In genomic region chr17:46013502-46014165, GRCh38 we compare ENCODE assay signal across 16 cellular contexts. TPM values are rescaled to one million over a fixed set of nuclear protein-coding genes. Genes with fewer than 3 reads are reported as not detected.
DNase-seq lines count a peak whose midpoint lies in the region; ATAC-seq, FAIRE-seq and TF ChIP-seq lines count a peak whose summit lies in the region.
"Had no signal": no experiment of that assay in that cellular context is flagged by ENCODE, and none has a peak within 500 bp of the region (broad histone marks: within the 10 kb centered on the region; RNA-seq: fewer than 3 reads in every experiment).

No MANE protein-coding gene starts in this region.

- in situ Hi-C loops in brain microvascular endothelial cell (cut with HindIII; ENCODE audit: low pct_ligation_motif_present, low sequenced_read_pairs): no loop called here

- no peak for TF ChIP-seq POLR2A in GM12891 (IDR thresholded peaks at IDR 0.05; ENCODE audit: low read depth, low read length)

- CTCF ChIA-PET in A673 (lab: Charles Lee): no interaction called here

- TF ChIP-seq CTCF in A673 (conservative IDR thresholded peaks at IDR 0.05; ENCODE audit: low read depth, low read length): no peak
- TF ChIP-seq CTCF in HFF-Myc (IDR thresholded peaks at IDR 0.05; ENCODE audit: low read depth, low read length, missing control alignments): no peak
- TF ChIP-seq CTCF in brain microvascular endothelial cell (IDR thresholded peaks at IDR 0.05; ENCODE audit: low read depth, low read length, missing control alignments): no peak
- TF ChIP-seq CTCF in kidney (IDR thresholded peaks at IDR 0.05; ENCODE audit: borderline replicate concordance, extremely low read depth, insufficient read depth): no peak

- peaks cover 11% of the 10 kb centered on the region for H3K4me1 ChIP-seq in A673 (ENCODE audit: insufficient read depth, low read length, poor library complexity, severe bottlenecking)
- H3K4me1 ChIP-seq in kidney (ENCODE audit: control insufficient read depth in 1 of 2, insufficient read depth in 1 of 2, low read depth in 1 of 2, low read length in 2 of 2): no peaks in the 10 kb centered on the region
- H3K4me1 ChIP-seq: heart left ventricle, left ventricle myocardium inferior had no signal

- peak overlapping the region; percentile 10 for H3K27ac ChIP-seq in A673 (ENCODE audit: low read depth, low read length, poor library complexity, severe bottlenecking)
- no peak overlapping the region for H3K27ac ChIP-seq in brain microvascular endothelial cell
- H3K27ac ChIP-seq in kidney (ENCODE audit: low read depth in 2 of 2, low read length in 2 of 2): no peak overlapping the region
- H3K27ac ChIP-seq: heart left ventricle, left ventricle myocardium inferior had no signal

- H3K4me3 ChIP-seq in A673 (ENCODE audit: low read depth, low read length, poor library complexity, severe bottlenecking): no peak overlapping the region
- H3K4me3 ChIP-seq in HFF-Myc (replicated peaks; ENCODE audit: low read depth, low read length): no peak overlapping the region
- H3K4me3 ChIP-seq in brain microvascular endothelial cell (ENCODE audit: low read depth, low read length): no peak overlapping the region
- no peak overlapping the region for H3K4me3 ChIP-seq in kidney (ENCODE audit: low read length in 2 of 2)
- H3K4me3 ChIP-seq: heart left ventricle, left ventricle myocardium inferior had no signal

- H3K9ac ChIP-seq in kidney (ENCODE audit: low read length in 2 of 2): no peak overlapping the region

- POLR2A ChIA-PET in A673 (lab: Charles Lee; ENCODE audit: low non-redundant PET): no interaction called here

- ATAC-seq in GM18873 (IDR thresholded peaks at IDR 0.05; ENCODE audit: low FRiP score, unreplicated experiment): no peak
- ATAC-seq: heart left ventricle had no signal

- no peaks in the 10 kb centered on the region for H3K27me3 ChIP-seq in A673 (replicated peaks; ENCODE audit: insufficient read depth, low read depth, low read length, poor library complexity)
- H3K27me3 ChIP-seq in brain microvascular endothelial cell (replicated peaks): no peaks in the 10 kb centered on the region
- H3K27me3 ChIP-seq: heart left ventricle had no signal

- DNase-seq in A673 (ENCODE audit: low spot score) (peak; percentile 84), HFF-Myc (ENCODE audit: extremely low read depth, low read depth) (peak; percentile 31), brain microvascular endothelial cell (peak; percentile 20), kidney (peak; percentile 55), GM12891 (ENCODE audit: insufficient read length, low spot score) (no peak), NCI-H1694 (lab: John Stamatoyannopoulos, UW) (no peak), NCI-H2171 (lab: John Stamatoyannopoulos, UW) (no peak)
- DNase-seq: left ventricle myocardium inferior, NCI-H1436, NCI-H774, small intestine had no signal

- intact Hi-C loops in A673 (cut with micrococcal nuclease; ENCODE audit: unreplicated experiment): no loop called here
- intact Hi-C loops in kidney (cut with DNase I): no loop called here

- H3K9me3 ChIP-seq in A673 (ENCODE audit: low read depth, low read length, poor library complexity, severe bottlenecking) (no peaks in the 10 kb centered on the region), kidney (ENCODE audit: control insufficient read depth in 1 of 2, low read length in 2 of 2) (no peaks in the 10 kb centered on the region)
- H3K9me3 ChIP-seq: heart left ventricle, left ventricle myocardium inferior had no signal

- H3K36me3 ChIP-seq in A673 (ENCODE audit: insufficient read depth, low read length, poor library complexity, severe bottlenecking) (no peaks in the 10 kb centered on the region), brain microvascular endothelial cell (replicated peaks) (no peaks in the 10 kb centered on the region), kidney (ENCODE audit: control insufficient read depth in 1 of 2, insufficient read depth in 2 of 2, low read length in 2 of 2) (no peaks in the 10 kb centered on the region)
- H3K36me3 ChIP-seq: heart left ventricle, left ventricle myocardium inferior had no signal

- FAIRE-seq in kidney (lab: Jason Lieb, UNC): no peak
- no peak for FAIRE-seq in GM12891 (lab: Jason Lieb, UNC)
- FAIRE-seq: small intestine had no signal

- BruUV-seq in A673 (replicated peaks; lab: Mats Ljungman, UMichigan): no TSS peak

TF ChIP-seq in GM12891, 5 proteins besides CTCF, POLR2A, EP300 and RAD21:
- TF ChIP-seq POU2F2 (IDR thresholded peaks at IDR 0.05; ENCODE audit: low read depth, low read length) (no peak), PAX5 (IDR thresholded peaks at IDR 0.05; ENCODE audit: insufficient read depth, low read length, severe bottlenecking) (no peak), SPI1 (IDR thresholded peaks at IDR 0.05; ENCODE audit: low read depth, low read length) (no peak), POLR2AphosphoS5 (IDR thresholded peaks at IDR 0.05; ENCODE audit: low read depth, low read length) (no peak), TAF1 (IDR thresholded peaks at IDR 0.05; ENCODE audit: low read depth, low read length) (no peak)

RNA-seq across cellular contexts. Expression of gene STH, which starts 14.6 kb away (rescaled TPM):
- total RNA-seq in A673 (2021) (0.83 TPM in 1 of 2 replicates, not detected in the other), kidney (not detected)
- polyA plus RNA-seq in kidney (ENCODE audit: insufficient read depth, low read depth, low replicate concordance): not detected
- not detected for polyA plus RNA-seq in GM12891 (2012; ENCODE audit: low read depth, missing spikeins)
- total RNA-seq: left ventricle myocardium inferior, neural crest cell, SK-MEL-5, ureter had no signal
- polyA plus RNA-seq: small intestine had no signal

Comparison
In these comparisons a context has a peak if more than half of its experiments do, and no peak if none do; other contexts are left out.
1. DNase-seq: peak in A673 (single experiment), HFF-Myc (single experiment), brain microvascular endothelial cell (single experiment) and kidney (single experiment); none in GM12891 (single experiment), NCI-H1694 (single experiment) and NCI-H2171 (single experiment).